ENCODE assay signal across 8 cellular contexts in genomic region chr9:72524820-72525539, GRCh38. TPM values are rescaled to one million over a fixed set of nuclear protein-coding genes. Genes with fewer than 3 reads are reported as not detected.
A peak's percentile ranks its signal among the peaks of the same experiment; 100 is the strongest.
DNase-seq lines count a peak whose midpoint lies in the region; ATAC-seq, FAIRE-seq and TF ChIP-seq lines count a peak whose summit lies in the region.

No MANE protein-coding gene starts in this region.

- no peaks in the 10 kb centered on the region for H3K9me3 ChIP-seq in kidney (ENCODE audit: control insufficient read depth in 1 of 2, low read length in 2 of 2)

- peak overlapping the region; percentile 68 to 71 for H3K27ac ChIP-seq in kidney (ENCODE audit: low read depth in 2 of 2, low read length in 2 of 2)

- no peak overlapping the region for H3K4me3 ChIP-seq in AG04449 (ENCODE audit: low read depth, low read length)
- H3K4me3 ChIP-seq in kidney (ENCODE audit: low read length in 2 of 2): no peak overlapping the region

- H3K4me3 Mint-ChIP-seq in stimulated activated naive B cell treated with anti-CD40 and anti-IgM and Interleukin-4, amounts not matched to agents 10 μg/mL and 1 μg/mL and 100 μg/mL, for 72 hours: no peak overlapping the region

- H3K27me3 Mint-ChIP-seq in stimulated activated naive B cell treated with anti-CD40 and anti-IgM and Interleukin-4, amounts not matched to agents 10 μg/mL and 1 μg/mL and 100 μg/mL, for 72 hours: peaks cover 6 to 13% of the 10 kb centered on the region in 2 donors

- H3K4me1 Mint-ChIP-seq in stimulated activated naive B cell treated with anti-CD40 and anti-IgM and Interleukin-4, amounts not matched to agents 10 μg/mL and 1 μg/mL and 100 μg/mL, for 72 hours: peaks cover 13 to 29% of the 10 kb centered on the region in 2 donors

- H3K36me3 ChIP-seq in kidney (ENCODE audit: control insufficient read depth in 1 of 2, insufficient read depth in 2 of 2, low read length in 2 of 2): no peaks in the 10 kb centered on the region

- POLR2A ChIA-PET in AG04449 (lab: Yijun Ruan, JAX): interaction anchor here (1.1 kb wide), 1 partner anchor 159 kb away, joined by 3 read pairs; no protein-coding TSS in a partner anchor

- ATAC-seq in GM18520 (IDR thresholded peaks at IDR 0.05; ENCODE audit: unreplicated experiment): peak; percentile 51
- ATAC-seq in stimulated activated naive B cell treated with anti-CD40 and anti-IgM and Interleukin-4, amounts not matched to agents 10 μg/mL and 1 μg/mL and 100 μg/mL, for 72 hours (replicated peaks): peak; percentile 70 to 80
- ATAC-seq in HG03469 (IDR thresholded peaks at IDR 0.05; ENCODE audit: unreplicated experiment): no peak
- no peak for ATAC-seq in HG03135 (IDR thresholded peaks at IDR 0.05; ENCODE audit: unreplicated experiment)

- FAIRE-seq in kidney (lab: Jason Lieb, UNC): peak; percentile 95

- no peaks in the 10 kb centered on the region for H3K36me3 Mint-ChIP-seq in stimulated activated naive B cell treated with anti-CD40 and anti-IgM and Interleukin-4, amounts not matched to agents 10 μg/mL and 1 μg/mL and 100 μg/mL, for 72 hours

- no peak overlapping the region for H3K9ac ChIP-seq in kidney (ENCODE audit: low read length in 2 of 2)

- intact Hi-C loops in kidney (cut with DNase I): no loop called here

- no peak overlapping the region for H3K27ac Mint-ChIP-seq in stimulated activated naive B cell treated with anti-CD40 and anti-IgM and Interleukin-4, amounts not matched to agents 10 μg/mL and 1 μg/mL and 100 μg/mL, for 72 hours

- TF ChIP-seq CTCF in AG04449 (IDR thresholded peaks at IDR 0.05; ENCODE audit: insufficient read depth, low read length, missing control alignments): no peak
- no peak for TF ChIP-seq CTCF in kidney (IDR thresholded peaks at IDR 0.05; ENCODE audit: borderline replicate concordance, extremely low read depth, insufficient read depth)

- no peaks in the 10 kb centered on the region for H3K9me3 Mint-ChIP-seq in stimulated activated naive B cell treated with anti-CD40 and anti-IgM and Interleukin-4, amounts not matched to agents 10 μg/mL and 1 μg/mL and 100 μg/mL, for 72 hours

- H3K4me1 ChIP-seq in kidney (ENCODE audit: control insufficient read depth in 1 of 2, insufficient read depth in 1 of 2, low read depth in 1 of 2, low read length in 2 of 2): peaks cover 8 to 17% of the 10 kb centered on the region in 2 donors

- DNase-seq in AG04449 (ENCODE audit: low read depth, low spot score) (peak; percentile 92), HS-27A (ENCODE audit: low read depth) (peak; percentile 59), amniotic epithelial cell (ENCODE audit: low read depth) (peak; percentile 91), kidney (no peak)
- DNase-seq in stimulated activated naive B cell treated with anti-CD40 and anti-IgM and Interleukin-4, amounts not matched to agents 10 μg/mL and 1 μg/mL and 100 μg/mL, for 72 hours: peak; percentile 18

- CTCF ChIA-PET in AG04449 (lab: Yijun Ruan, JAX): no interaction called here

RNA-seq across cellular contexts. Expression of gene TMC1, which starts 3.6 kb away (rescaled TPM):
- total RNA-seq in kidney: 0.25 TPM
- polyA plus RNA-seq in kidney (ENCODE audit: insufficient read depth, low read depth, low replicate concordance): 1.2 TPM

Comparison
In these comparisons a context has a peak if more than half of its experiments do, and no peak if none do; other contexts are left out.
1. ATAC-seq: peak in GM18520 (single experiment) and stimulated activated naive B cell treated with anti-CD40 and anti-IgM and Interleukin-4, amounts not matched to agents 10 μg/mL and 1 μg/mL and 100 μg/mL, for 72 hours (2 of 2); none in HG03469 (single experiment) and HG03135 (single experiment).